Comparison of ENCODE assay signal across 8 cellular contexts in genomic region chr2:64646007-64646880, GRCh38. TPM values are rescaled to one million over a fixed set of nuclear protein-coding genes. Genes with fewer than 3 reads are reported as not detected.
DNase-seq lines count a peak whose midpoint lies in the region; ATAC-seq and FAIRE-seq lines count a peak whose summit lies in the region.

No MANE protein-coding gene starts in this region.

- no peaks in the 10 kb centered on the region for H3K9me3 Mint-ChIP-seq in T-helper 2 cell treated with Interferon-gamma antibody and Interleukin-4, amounts not matched to agents 5 μg/mL and 100 μg/mL, for 36 hours

- FAIRE-seq in G401.6 (lab: Jason Lieb, UNC) (peak; percentile 97), small intestine (lab: Jason Lieb, UNC) (no peak)

- peaks cover 67% of the 10 kb centered on the region for H3K4me1 Mint-ChIP-seq in T-helper 2 cell treated with Interferon-gamma antibody and Interleukin-4, amounts not matched to agents 5 μg/mL and 100 μg/mL, for 36 hours (ENCODE audit: low read depth)

- 3 to 12% (median 8%) methylated on average over 9 of the region's 9 CpGs for WGBS in small intestine, 3 donors

- DNase-seq in NCI-H1436 (lab: John Stamatoyannopoulos, UW) (peak; percentile 57), amniotic stem cell (lab: John Stamatoyannopoulos, UW) (peak; percentile 31), hippocampal formation (lab: John Stamatoyannopoulos, UW) (peak; percentile 77 to 80), small intestine (peak; percentile 80)
- DNase-seq in T-helper 2 cell treated with Interferon-gamma antibody and Interleukin-4, amounts not matched to agents 5 μg/mL and 100 μg/mL, for 36 hours (ENCODE audit: low spot score) = peak; percentile 73

- no peaks in the 10 kb centered on the region for H3K27me3 ChIP-seq in small intestine (ENCODE audit: control insufficient read depth in 2 of 2, insufficient read depth in 2 of 2, low read length in 2 of 2)

- ATAC-seq in GM18870 (IDR thresholded peaks at IDR 0.05; ENCODE audit: unreplicated experiment) (no peak), GM18517 (IDR thresholded peaks at IDR 0.05; ENCODE audit: unreplicated experiment) (no peak)

- H3K4me3 ChIP-seq in small intestine (ENCODE audit: low read depth in 1 of 2, low read length in 2 of 2) = no peak overlapping the region

- no peaks in the 10 kb centered on the region for H3K27me3 Mint-ChIP-seq in T-helper 2 cell treated with Interferon-gamma antibody and Interleukin-4, amounts not matched to agents 5 μg/mL and 100 μg/mL, for 36 hours (ENCODE audit: low read depth)

- peak overlapping the region; percentile 36 for H3K27ac Mint-ChIP-seq in T-helper 2 cell treated with Interferon-gamma antibody and Interleukin-4, amounts not matched to agents 5 μg/mL and 100 μg/mL, for 36 hours

- peaks cover 8 to 14% of the 10 kb centered on the region in 2 donors for H3K4me1 ChIP-seq in small intestine (ENCODE audit: control insufficient read depth in 2 of 2, insufficient read depth in 1 of 2, low read depth in 1 of 2, low read length in 1 of 2)

- peaks cover 11% of the 10 kb centered on the region for H3K36me3 Mint-ChIP-seq in T-helper 2 cell treated with Interferon-gamma antibody and Interleukin-4, amounts not matched to agents 5 μg/mL and 100 μg/mL, for 36 hours (ENCODE audit: low read depth)

- no peaks in the 10 kb centered on the region for H3K36me3 ChIP-seq in small intestine (ENCODE audit: control insufficient read depth in 2 of 2, insufficient read depth in 2 of 2, low read length in 2 of 2)

- H3K4me3 Mint-ChIP-seq in T-helper 2 cell treated with Interferon-gamma antibody and Interleukin-4, amounts not matched to agents 5 μg/mL and 100 μg/mL, for 36 hours = peak overlapping the region; percentile 40

- H3K27ac ChIP-seq in small intestine (ENCODE audit: low read depth in 1 of 2, low read length in 1 of 2) = no peak overlapping the region

- no peaks in the 10 kb centered on the region for H3K9me3 ChIP-seq in small intestine (ENCODE audit: control insufficient read depth, low read depth)

RNA-seq across cellular contexts. Expression of gene SERTAD2, which starts 7.5 kb away (rescaled TPM):
- 1 to 10 TPM; 2.7 to 7.8 (median 3.8) TPM for polyA plus RNA-seq in small intestine
